1 cellular context compared by ENCODE assay signal in the genomic region with DNA sequence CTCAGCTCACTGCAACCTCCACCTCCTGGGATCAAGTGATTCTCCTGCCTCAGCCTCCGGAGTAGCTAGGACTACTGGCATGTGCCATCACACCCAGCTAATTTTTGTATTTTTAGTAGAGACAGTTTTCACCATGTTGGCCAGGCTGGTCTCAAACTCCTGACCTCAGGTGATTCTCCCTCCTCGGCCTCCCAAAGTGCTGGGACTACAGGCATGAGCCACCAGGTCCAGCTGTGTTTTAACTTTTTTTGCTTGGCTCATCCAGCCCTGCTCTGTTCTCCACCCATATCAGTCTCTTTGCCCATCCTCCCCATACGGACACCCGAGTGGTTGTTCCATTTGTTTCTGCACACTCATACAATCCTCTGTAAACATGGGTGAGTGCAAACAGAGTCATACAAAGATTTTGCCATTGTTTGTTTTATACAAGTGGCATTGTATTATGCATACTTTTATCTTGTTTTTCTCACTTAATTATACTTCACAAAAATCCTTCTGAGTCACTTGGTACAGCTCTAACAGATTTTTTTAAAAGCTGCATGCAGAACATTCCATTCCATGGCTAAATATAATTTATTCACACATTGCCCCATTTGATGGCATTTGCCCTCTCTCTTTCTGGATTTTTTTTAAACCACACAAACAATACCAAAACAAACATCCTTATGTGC.
A peak's percentile ranks its signal among the peaks of the same experiment; 100 is the strongest.
TF ChIP-seq lines count a peak whose summit lies in the region.

No MANE protein-coding gene starts in this region.

TF ChIP-seq in HepG2, 621 proteins besides CTCF, POLR2A, EP300 and RAD21 (continued from another document and continues in another):
- TF ChIP-seq, protein P1, sequence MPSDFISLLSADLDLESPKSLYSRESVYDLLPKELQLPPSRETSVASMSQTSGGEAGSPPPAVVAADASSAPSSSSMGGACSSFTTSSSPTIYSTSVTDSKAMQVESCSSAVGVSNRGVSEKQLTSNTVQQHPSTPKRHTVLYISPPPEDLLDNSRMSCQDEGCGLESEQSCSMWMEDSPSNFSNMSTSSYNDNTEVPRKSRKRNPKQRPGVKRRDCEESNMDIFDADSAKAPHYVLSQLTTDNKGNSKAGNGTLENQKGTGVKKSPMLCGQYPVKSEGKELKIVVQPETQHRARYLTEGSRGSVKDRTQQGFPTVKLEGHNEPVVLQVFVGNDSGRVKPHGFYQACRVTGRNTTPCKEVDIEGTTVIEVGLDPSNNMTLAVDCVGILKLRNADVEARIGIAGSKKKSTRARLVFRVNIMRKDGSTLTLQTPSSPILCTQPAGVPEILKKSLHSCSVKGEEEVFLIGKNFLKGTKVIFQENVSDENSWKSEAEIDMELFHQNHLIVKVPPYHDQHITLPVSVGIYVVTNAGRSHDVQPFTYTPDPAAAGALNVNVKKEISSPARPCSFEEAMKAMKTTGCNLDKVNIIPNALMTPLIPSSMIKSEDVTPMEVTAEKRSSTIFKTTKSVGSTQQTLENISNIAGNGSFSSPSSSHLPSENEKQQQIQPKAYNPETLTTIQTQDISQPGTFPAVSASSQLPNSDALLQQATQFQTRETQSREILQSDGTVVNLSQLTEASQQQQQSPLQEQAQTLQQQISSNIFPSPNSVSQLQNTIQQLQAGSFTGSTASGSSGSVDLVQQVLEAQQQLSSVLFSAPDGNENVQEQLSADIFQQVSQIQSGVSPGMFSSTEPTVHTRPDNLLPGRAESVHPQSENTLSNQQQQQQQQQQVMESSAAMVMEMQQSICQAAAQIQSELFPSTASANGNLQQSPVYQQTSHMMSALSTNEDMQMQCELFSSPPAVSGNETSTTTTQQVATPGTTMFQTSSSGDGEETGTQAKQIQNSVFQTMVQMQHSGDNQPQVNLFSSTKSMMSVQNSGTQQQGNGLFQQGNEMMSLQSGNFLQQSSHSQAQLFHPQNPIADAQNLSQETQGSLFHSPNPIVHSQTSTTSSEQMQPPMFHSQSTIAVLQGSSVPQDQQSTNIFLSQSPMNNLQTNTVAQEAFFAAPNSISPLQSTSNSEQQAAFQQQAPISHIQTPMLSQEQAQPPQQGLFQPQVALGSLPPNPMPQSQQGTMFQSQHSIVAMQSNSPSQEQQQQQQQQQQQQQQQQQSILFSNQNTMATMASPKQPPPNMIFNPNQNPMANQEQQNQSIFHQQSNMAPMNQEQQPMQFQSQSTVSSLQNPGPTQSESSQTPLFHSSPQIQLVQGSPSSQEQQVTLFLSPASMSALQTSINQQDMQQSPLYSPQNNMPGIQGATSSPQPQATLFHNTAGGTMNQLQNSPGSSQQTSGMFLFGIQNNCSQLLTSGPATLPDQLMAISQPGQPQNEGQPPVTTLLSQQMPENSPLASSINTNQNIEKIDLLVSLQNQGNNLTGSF (CRISPR knock-in tag; IDR thresholded peaks at IDR 0.05), result 0 out of 2 replicates have a peak, but pooled peaks have one; percentile 31
- TF ChIP-seq ARHGAP35 (CRISPR knock-in tag; IDR thresholded peaks at IDR 0.05; ENCODE audit: borderline replicate concordance) (no peak; the same call in 1 of the 2 replicates), ZNF552 (CRISPR knock-in tag; IDR thresholded peaks at IDR 0.05; ENCODE audit: borderline replicate concordance) (no peak), PRDM4 (CRISPR knock-in tag; IDR thresholded peaks at IDR 0.05; ENCODE audit: borderline replicate concordance) (no peak), ZNF614 (CRISPR knock-in tag; IDR thresholded peaks at IDR 0.05; ENCODE audit: borderline replicate concordance) (no peak), NR3C1 (CRISPR knock-in tag; IDR thresholded peaks at IDR 0.05) (no peak), ZNF883 (CRISPR knock-in tag; IDR thresholded peaks at IDR 0.05; ENCODE audit: not compliant biosample characterization) (no peak), HDAC6 (IDR thresholded peaks at IDR 0.05; ENCODE audit: low read depth, low read length) (no peak), E2F5 (CRISPR knock-in tag; conservative IDR thresholded peaks at IDR 0.05) (0 out of 2 replicates have a peak, but pooled peaks have one; percentile 42), HNRNPUL1 (IDR thresholded peaks at IDR 0.05; ENCODE audit: low read depth, low read length) (0 out of 2 replicates have a peak, but pooled peaks have one; percentile 37), ZNF354B (CRISPR knock-in tag; IDR thresholded peaks at IDR 0.05) (0 out of 2 replicates have a peak, but pooled peaks have one; percentile 25), ATF2 (CRISPR knock-in tag; IDR thresholded peaks at IDR 0.05) (no peak), ETS1 (CRISPR knock-in tag; IDR thresholded peaks at IDR 0.05) (no peak), CERS6 (CRISPR knock-in tag; IDR thresholded peaks at IDR 0.05) (no peak), GPBP1L1 (CRISPR knock-in tag; IDR thresholded peaks at IDR 0.05) (no peak), ZMAT5 (CRISPR knock-in tag; IDR thresholded peaks at IDR 0.05; ENCODE audit: borderline replicate concordance, low read depth) (no peak), ZNF652 (CRISPR knock-in tag; IDR thresholded peaks at IDR 0.05; ENCODE audit: borderline replicate concordance, low read depth) (no peak), ZNF232 (CRISPR knock-in tag; IDR thresholded peaks at IDR 0.05; ENCODE audit: borderline replicate concordance) (no peak), ZNF33A (CRISPR knock-in tag; IDR thresholded peaks at IDR 0.05; ENCODE audit: borderline replicate concordance) (no peak), ZNF333 (CRISPR knock-in tag; IDR thresholded peaks at IDR 0.05; ENCODE audit: borderline replicate concordance) (no peak), GRHL1 (CRISPR knock-in tag; conservative IDR thresholded peaks at IDR 0.05) (no peak), MAX (IDR thresholded peaks at IDR 0.05) (peak; percentile 21; the same call in 1 of the 2 replicates)
- TF ChIP-seq, protein P2, sequence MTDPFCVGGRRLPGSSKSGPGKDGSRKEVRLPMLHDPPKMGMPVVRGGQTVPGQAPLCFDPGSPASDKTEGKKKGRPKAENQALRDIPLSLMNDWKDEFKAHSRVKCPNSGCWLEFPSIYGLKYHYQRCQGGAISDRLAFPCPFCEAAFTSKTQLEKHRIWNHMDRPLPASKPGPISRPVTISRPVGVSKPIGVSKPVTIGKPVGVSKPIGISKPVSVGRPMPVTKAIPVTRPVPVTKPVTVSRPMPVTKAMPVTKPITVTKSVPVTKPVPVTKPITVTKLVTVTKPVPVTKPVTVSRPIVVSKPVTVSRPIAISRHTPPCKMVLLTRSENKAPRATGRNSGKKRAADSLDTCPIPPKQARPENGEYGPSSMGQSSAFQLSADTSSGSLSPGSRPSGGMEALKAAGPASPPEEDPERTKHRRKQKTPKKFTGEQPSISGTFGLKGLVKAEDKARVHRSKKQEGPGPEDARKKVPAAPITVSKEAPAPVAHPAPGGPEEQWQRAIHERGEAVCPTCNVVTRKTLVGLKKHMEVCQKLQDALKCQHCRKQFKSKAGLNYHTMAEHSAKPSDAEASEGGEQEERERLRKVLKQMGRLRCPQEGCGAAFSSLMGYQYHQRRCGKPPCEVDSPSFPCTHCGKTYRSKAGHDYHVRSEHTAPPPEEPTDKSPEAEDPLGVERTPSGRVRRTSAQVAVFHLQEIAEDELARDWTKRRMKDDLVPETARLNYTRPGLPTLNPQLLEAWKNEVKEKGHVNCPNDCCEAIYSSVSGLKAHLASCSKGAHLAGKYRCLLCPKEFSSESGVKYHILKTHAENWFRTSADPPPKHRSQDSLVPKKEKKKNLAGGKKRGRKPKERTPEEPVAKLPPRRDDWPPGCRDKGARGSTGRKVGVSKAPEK (CRISPR knock-in tag; IDR thresholded peaks at IDR 0.05; ENCODE audit: borderline replicate concordance), result no peak
- TF ChIP-seq, protein P3, sequence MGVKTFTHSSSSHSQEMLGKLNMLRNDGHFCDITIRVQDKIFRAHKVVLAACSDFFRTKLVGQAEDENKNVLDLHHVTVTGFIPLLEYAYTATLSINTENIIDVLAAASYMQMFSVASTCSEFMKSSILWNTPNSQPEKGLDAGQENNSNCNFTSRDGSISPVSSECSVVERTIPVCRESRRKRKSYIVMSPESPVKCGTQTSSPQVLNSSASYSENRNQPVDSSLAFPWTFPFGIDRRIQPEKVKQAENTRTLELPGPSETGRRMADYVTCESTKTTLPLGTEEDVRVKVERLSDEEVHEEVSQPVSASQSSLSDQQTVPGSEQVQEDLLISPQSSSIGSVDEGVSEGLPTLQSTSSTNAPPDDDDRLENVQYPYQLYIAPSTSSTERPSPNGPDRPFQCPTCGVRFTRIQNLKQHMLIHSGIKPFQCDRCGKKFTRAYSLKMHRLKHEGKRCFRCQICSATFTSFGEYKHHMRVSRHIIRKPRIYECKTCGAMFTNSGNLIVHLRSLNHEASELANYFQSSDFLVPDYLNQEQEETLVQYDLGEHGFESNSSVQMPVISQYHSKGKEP (CRISPR knock-in tag; IDR thresholded peaks at IDR 0.05), result no peak
